ENCODE assay signal across 14 cellular contexts in genomic region chr1:225876900-225877510, GRCh38. TPM values are rescaled to one million over a fixed set of nuclear protein-coding genes. Genes with fewer than 3 reads are reported as not detected.
DNase-seq lines count a peak whose midpoint lies in the region; ATAC-seq, FAIRE-seq and TF ChIP-seq lines count a peak whose summit lies in the region.
"Had no signal": no experiment of that assay in that cellular context is flagged by ENCODE, and none has a peak within 500 bp of the region (broad histone marks: within the 10 kb centered on the region; RNA-seq: fewer than 3 reads in every experiment).

No MANE protein-coding gene starts in this region.

- H3K36me3 ChIP-seq in CD4-positive, alpha-beta memory T cell (ENCODE audit: insufficient read depth, low read length), result peaks cover 58% of the 10 kb centered on the region
- no peaks in the 10 kb centered on the region for H3K36me3 ChIP-seq in hepatocyte (replicated peaks; ENCODE audit: insufficient read depth, low read depth)
- peaks cover 0 to 2% of the 10 kb centered on the region in 2 donors for H3K36me3 ChIP-seq in small intestine (ENCODE audit: control insufficient read depth in 2 of 2, insufficient read depth in 2 of 2, low read length in 2 of 2)

- H2AFZ ChIP-seq in hepatocyte, result no peak overlapping the region

- H3K9me2 ChIP-seq in hepatocyte (replicated peaks; ENCODE audit: insufficient read depth), result no peaks in the 10 kb centered on the region

- no peak overlapping the region for H3K4me3 ChIP-seq in CD4-positive, alpha-beta memory T cell (ENCODE audit: low read length in 2 of 2)
- H3K4me3 ChIP-seq in hepatocyte (no peak overlapping the region), small intestine (ENCODE audit: low read depth in 1 of 2, low read length in 2 of 2) (no peak overlapping the region)
- H3K4me3 ChIP-seq: GM12878, left lung, MG63, thyroid gland had no signal

- no peaks in the 10 kb centered on the region for H3K27me3 ChIP-seq in CD4-positive, alpha-beta memory T cell (ENCODE audit: insufficient read depth, low read length)
- H3K27me3 ChIP-seq in hepatocyte, result no peaks in the 10 kb centered on the region
- H3K27me3 ChIP-seq in small intestine (ENCODE audit: control insufficient read depth in 2 of 2, insufficient read depth in 2 of 2, low read length in 2 of 2), result no peaks in the 10 kb centered on the region
- H3K27me3 ChIP-seq: left lung, MG63, thyroid gland had no signal

- H3K4me1 ChIP-seq in CD4-positive, alpha-beta memory T cell (ENCODE audit: insufficient read depth, low read length), result peaks cover 74% of the 10 kb centered on the region
- H3K4me1 ChIP-seq in hepatocyte (ENCODE audit: insufficient read depth), result peaks cover 55% of the 10 kb centered on the region
- peaks cover 8 to 31% of the 10 kb centered on the region in 2 donors for H3K4me1 ChIP-seq in small intestine (ENCODE audit: control insufficient read depth in 2 of 2, insufficient read depth in 1 of 2, low read depth in 1 of 2, low read length in 1 of 2)

- WGBS in hepatocyte (ENCODE audit: low lambda C conversion rate, missing lambda C conversion rate), result 97% methylated on average over 12 of the region's 12 CpGs
- WGBS in small intestine, 3 donors, result 26 to 60% (median 50%) methylated on average over 12 of the region's 12 CpGs

- no peak for DNase-seq in CD4-positive, alpha-beta memory T cell
- DNase-seq in T-cell (no peak), hepatocyte (ENCODE audit: low spot score) (no peak), small intestine (peak; percentile 17)
- DNase-seq: activated CD8-positive, alpha-beta memory T cell treated with anti-CD3 and anti-CD28 coated beads for 24 hours; left lung had no signal

- no peaks in the 10 kb centered on the region for H3K9me3 ChIP-seq in CD4-positive, alpha-beta memory T cell (ENCODE audit: control insufficient read depth in 1 of 2, low read length in 2 of 2)
- H3K9me3 ChIP-seq in hepatocyte (ENCODE audit: low read depth), result no peaks in the 10 kb centered on the region
- H3K9me3 ChIP-seq in small intestine (ENCODE audit: control insufficient read depth, low read depth), result no peaks in the 10 kb centered on the region
- H3K9me3 ChIP-seq: left lung, MG63, thyroid gland had no signal

- CTCF ChIA-PET in CD4-positive, alpha-beta memory T cell (lab: Charles Lee; ENCODE audit: partially characterized antibody), result interaction anchor here (0.6 to 13.2 kb wide), 4 partner anchors 26 to 97 kb away, joined by 3 to 294 read pairs (median 3); no protein-coding TSS in a partner anchor
- CTCF ChIA-PET in T-cell (lab: Charles Lee), result interaction anchor here in 1 of 2 donors (1.2 kb wide), 1 partner anchor 34 kb away, joined by 3 read pairs; no protein-coding TSS in a partner anchor

- H3K9me3 Mint-ChIP-seq in CD4-positive, alpha-beta memory T cell, result no peaks in the 10 kb centered on the region
- H3K9me3 Mint-ChIP-seq in T-cell, result no peaks in the 10 kb centered on the region

- H4K20me1 ChIP-seq in hepatocyte (ENCODE audit: insufficient read depth, poor library complexity, severe bottlenecking), result no peaks in the 10 kb centered on the region

- H3K27ac ChIP-seq in CD4-positive, alpha-beta memory T cell (ENCODE audit: low read depth, low read length), result peak overlapping the region; percentile 84
- H3K27ac ChIP-seq in hepatocyte, result peak overlapping the region; percentile 98
- peak overlapping the region; percentile 1 to 90 for H3K27ac ChIP-seq in small intestine (ENCODE audit: low read depth in 1 of 2, low read length in 1 of 2)
- H3K27ac ChIP-seq: thyroid gland had no signal

- POLR2A ChIA-PET in CD4-positive, alpha-beta memory T cell (lab: Charles Lee; ENCODE audit: partially characterized antibody), result interaction anchor here (1.1 to 17.9 kb wide), 5 partner anchors 9 to 99 kb away, joined by 3 to 730 read pairs (median 14); partner anchors contain the start of gene SRP9
- POLR2A ChIA-PET in T-cell (lab: Charles Lee), result no interaction called here

- H3K4me3 Mint-ChIP-seq in CD4-positive, alpha-beta memory T cell, result peak overlapping the region in 6 of 8 donors; percentile 35 to 95 (median 72)
- H3K4me3 Mint-ChIP-seq in T-cell, result peak overlapping the region in 2 of 3 donors; percentile 41 to 87

- H3K4me1 Mint-ChIP-seq in CD4-positive, alpha-beta memory T cell, result peaks cover 58 to 90% (median 69%) of the 10 kb centered on the region in 4 donors
- H3K4me1 Mint-ChIP-seq in T-cell, result peaks cover 71 to 88% (median 76%) of the 10 kb centered on the region in 3 donors

- H3K79me2 ChIP-seq in hepatocyte, result peaks cover 55% of the 10 kb centered on the region

- no peaks in the 10 kb centered on the region for H3K27me3 Mint-ChIP-seq in CD4-positive, alpha-beta memory T cell
- no peaks in the 10 kb centered on the region for H3K27me3 Mint-ChIP-seq in T-cell

- TF ChIP-seq CTCF in hepatocyte (IDR thresholded peaks at IDR 0.05; ENCODE audit: poor library complexity), result no peak

- FAIRE-seq in small intestine (lab: Jason Lieb, UNC), result no peak
- FAIRE-seq: GM12878 had no signal

- ATAC-seq in T-cell (replicated peaks in 1 of 4), result no peak
- no peak for ATAC-seq in GM21529 (IDR thresholded peaks at IDR 0.05; ENCODE audit: unreplicated experiment)
- ATAC-seq in GM21381 (IDR thresholded peaks at IDR 0.05; ENCODE audit: unreplicated experiment), result no peak
- ATAC-seq in HG02970 (IDR thresholded peaks at IDR 0.05; ENCODE audit: low FRiP score, unreplicated experiment), result no peak
- no peak for ATAC-seq in HG03045 (IDR thresholded peaks at IDR 0.05; ENCODE audit: unreplicated experiment)
- ATAC-seq: GM12878, left lung had no signal

- intact Hi-C loops in CD4-positive, alpha-beta memory T cell (cut with micrococcal nuclease), result no loop called here

- H3K4me2 ChIP-seq in hepatocyte, result no peak overlapping the region

- H3K36me3 Mint-ChIP-seq in CD4-positive, alpha-beta memory T cell, result peaks cover 34 to 83% of the 10 kb centered on the region in 2 donors
- peaks cover 32% of the 10 kb centered on the region for H3K36me3 Mint-ChIP-seq in T-cell

- H3K27ac Mint-ChIP-seq in CD4-positive, alpha-beta memory T cell, result peak overlapping the region; percentile 25 to 97 (median 61)
- H3K27ac Mint-ChIP-seq in T-cell, result peak overlapping the region; percentile 88 to 93

RNA-seq across cellular contexts. Expression of gene TMEM63A, which starts 5.2 kb away (rescaled TPM):
- total RNA-seq in CD4-positive, alpha-beta memory T cell, result 100 to 1,000 TPM; 476 to 507 TPM
- 10 to 100 TPM; 46.2 to 79.5 TPM for polyA plus RNA-seq in CD4-positive, alpha-beta memory T cell
- total RNA-seq in T-cell, result 100 to 1,000 TPM; 332 to 473 (median 390) TPM
- total RNA-seq in hepatocyte, result 35.8 and 47.5 TPM in 2 replicates
- 38.8 and 58.8 TPM in 2 replicates for polyA plus RNA-seq in hepatocyte
- 10 to 100 TPM in 2 of 3 donors, 1 to 10 TPM in 1; 5.1 to 52.2 (median 17.9) TPM for polyA plus RNA-seq in small intestine

RNA-seq across cellular contexts. Expression of gene LEFTY1, which starts 11.9 kb away (rescaled TPM):
- total RNA-seq in CD4-positive, alpha-beta memory T cell, result under 1 TPM; 0.55 to 0.75 TPM
- not detected for polyA plus RNA-seq in CD4-positive, alpha-beta memory T cell
- total RNA-seq in T-cell (under 1 TPM; 0.23 to 0.63 (median 0.35) TPM), hepatocyte (3.8 and 5.8 TPM in 2 replicates)
- polyA plus RNA-seq in hepatocyte (3.9 and 4.5 TPM in 2 replicates), small intestine (under 1 TPM in 1 of 3 donors, not detected in 2; 0.19 TPM)
- total RNA-seq: Daoy had no signal

RNA-seq across cellular contexts. Expression of gene PYCR2, which starts 47.0 kb away (rescaled TPM):
- 100 to 1,000 TPM; 102 to 116 TPM for total RNA-seq in CD4-positive, alpha-beta memory T cell
- 10 to 100 TPM; 73.6 to 86.6 TPM for polyA plus RNA-seq in CD4-positive, alpha-beta memory T cell
- 100 to 1,000 TPM in 3 of 5 donors, 10 to 100 TPM in 2; 54.4 to 138 (median 126) TPM for total RNA-seq in T-cell
- total RNA-seq in hepatocyte, result 26.9 and 33.5 TPM in 2 replicates
- 49.2 and 60.1 TPM in 2 replicates for polyA plus RNA-seq in hepatocyte
- 10 to 100 TPM; 31.9 to 68.0 (median 32.9) TPM for polyA plus RNA-seq in small intestine

Comparison
In these comparisons a context has a peak if more than half of its experiments do, and no peak if none do; other contexts are left out.
1. H3K27ac ChIP-seq: peak in every context shown above with its lines; median percentile 98 in hepatocyte; 84 in CD4-positive, alpha-beta memory T cell; 46 in small intestine.